ENCODE assay signal across 1 cellular context in the genomic region with DNA sequence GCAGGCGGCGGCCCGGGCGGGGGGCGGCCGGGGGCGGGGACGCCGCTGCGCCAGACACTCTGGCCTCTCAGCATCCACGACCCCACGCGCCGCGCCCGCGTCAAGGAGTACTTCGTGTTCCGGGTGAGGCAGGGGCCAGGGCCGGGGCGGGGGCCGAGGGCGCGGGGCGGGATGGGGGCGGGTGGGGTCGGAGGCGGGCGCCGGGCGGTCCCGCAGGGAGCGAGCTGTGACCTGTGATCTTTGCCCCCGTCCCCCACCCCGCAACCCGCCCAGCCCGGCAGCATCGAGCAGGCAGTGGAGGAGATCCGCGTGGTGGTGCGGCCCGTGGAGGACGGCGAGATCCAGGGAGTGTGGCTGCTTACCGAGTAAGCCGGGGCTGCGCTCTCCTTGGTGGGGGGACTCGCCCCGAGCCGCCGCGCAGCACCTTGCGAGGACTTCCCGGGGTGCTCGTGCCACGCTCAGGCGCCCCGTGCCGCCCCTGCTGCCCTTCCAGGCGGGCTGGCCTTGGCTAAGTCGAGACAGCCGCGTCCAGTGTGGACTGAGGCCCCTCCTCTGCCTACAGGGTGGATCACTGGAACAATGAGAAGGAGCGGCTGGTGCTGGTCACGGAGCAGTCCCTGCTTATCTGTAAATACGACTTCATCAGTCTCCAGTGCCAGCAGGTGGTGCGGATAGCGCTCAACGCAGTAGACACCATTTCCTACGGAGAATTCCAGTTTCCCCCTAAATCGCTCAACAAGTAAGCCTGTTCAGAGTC.
TF ChIP-seq lines count a peak whose summit lies in the region.

No MANE protein-coding gene starts in this region.

TF ChIP-seq in HepG2, 621 proteins besides CTCF, POLR2A, EP300 and RAD21 (continued from another document and continues in another):
- no peak for TF ChIP-seq PRDM4 (CRISPR knock-in tag; IDR thresholded peaks at IDR 0.05; ENCODE audit: borderline replicate concordance)
- no peak for TF ChIP-seq AHR (CRISPR knock-in tag; IDR thresholded peaks at IDR 0.05)
- TF ChIP-seq ZNF432 (CRISPR knock-in tag; IDR thresholded peaks at IDR 0.05; ENCODE audit: borderline replicate concordance) = no peak
- TF ChIP-seq MTF2 (CRISPR knock-in tag; IDR thresholded peaks at IDR 0.05; ENCODE audit: borderline replicate concordance) = 0 out of 2 replicates have a peak, but pooled peaks have one; percentile 62
- TF ChIP-seq ZNF225 (CRISPR knock-in tag; IDR thresholded peaks at IDR 0.05) = 0 out of 2 replicates have a peak, but pooled peaks have one; percentile 63
- no peak for TF ChIP-seq RNF219 (CRISPR knock-in tag; IDR thresholded peaks at IDR 0.05)
- peak; percentile 68; the same call in 1 of the 2 replicates for TF ChIP-seq MYPOP (CRISPR knock-in tag; IDR thresholded peaks at IDR 0.05)
- TF ChIP-seq AHDC1 (CRISPR knock-in tag; IDR thresholded peaks at IDR 0.05; ENCODE audit: borderline replicate concordance) = no peak
- TF ChIP-seq, protein P1, sequence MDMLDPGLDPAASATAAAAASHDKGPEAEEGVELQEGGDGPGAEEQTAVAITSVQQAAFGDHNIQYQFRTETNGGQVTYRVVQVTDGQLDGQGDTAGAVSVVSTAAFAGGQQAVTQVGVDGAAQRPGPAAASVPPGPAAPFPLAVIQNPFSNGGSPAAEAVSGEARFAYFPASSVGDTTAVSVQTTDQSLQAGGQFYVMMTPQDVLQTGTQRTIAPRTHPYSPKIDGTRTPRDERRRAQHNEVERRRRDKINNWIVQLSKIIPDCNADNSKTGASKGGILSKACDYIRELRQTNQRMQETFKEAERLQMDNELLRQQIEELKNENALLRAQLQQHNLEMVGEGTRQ (IDR thresholded peaks at IDR 0.05; ENCODE audit: low read depth, low read length) = no peak
- TF ChIP-seq, protein P1 (CRISPR knock-in tag; IDR thresholded peaks at IDR 0.05; ENCODE audit: borderline replicate concordance) = no peak
- TF ChIP-seq, protein P2, sequence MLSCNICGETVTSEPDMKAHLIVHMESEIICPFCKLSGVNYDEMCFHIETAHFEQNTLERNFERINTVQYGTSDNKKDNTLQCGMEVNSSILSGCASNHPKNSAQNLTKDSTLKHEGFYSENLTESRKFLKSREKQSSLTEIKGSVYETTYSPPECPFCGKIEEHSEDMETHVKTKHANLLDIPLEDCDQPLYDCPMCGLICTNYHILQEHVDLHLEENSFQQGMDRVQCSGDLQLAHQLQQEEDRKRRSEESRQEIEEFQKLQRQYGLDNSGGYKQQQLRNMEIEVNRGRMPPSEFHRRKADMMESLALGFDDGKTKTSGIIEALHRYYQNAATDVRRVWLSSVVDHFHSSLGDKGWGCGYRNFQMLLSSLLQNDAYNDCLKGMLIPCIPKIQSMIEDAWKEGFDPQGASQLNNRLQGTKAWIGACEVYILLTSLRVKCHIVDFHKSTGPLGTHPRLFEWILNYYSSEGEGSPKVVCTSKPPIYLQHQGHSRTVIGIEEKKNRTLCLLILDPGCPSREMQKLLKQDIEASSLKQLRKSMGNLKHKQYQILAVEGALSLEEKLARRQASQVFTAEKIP (CRISPR knock-in tag; IDR thresholded peaks at IDR 0.05; ENCODE audit: borderline replicate concordance) = no peak
- TF ChIP-seq E2F5 (CRISPR knock-in tag; conservative IDR thresholded peaks at IDR 0.05) = 0 out of 2 replicates have a peak, but pooled peaks have one; percentile 54
- no peak for TF ChIP-seq ZNF646 (CRISPR knock-in tag; IDR thresholded peaks at IDR 0.05)
- no peak for TF ChIP-seq FUBP1 (CRISPR knock-in tag; IDR thresholded peaks at IDR 0.05; ENCODE audit: borderline replicate concordance)
- TF ChIP-seq ZBTB21 (CRISPR knock-in tag; IDR thresholded peaks at IDR 0.05) = no peak
- no peak for TF ChIP-seq ZNF580 (CRISPR knock-in tag; IDR thresholded peaks at IDR 0.05; ENCODE audit: borderline replicate concordance, low read depth)
- no peak for TF ChIP-seq ZNF549 (CRISPR knock-in tag; IDR thresholded peaks at IDR 0.05)
